ENCODE assay signal across 8 cellular contexts in genomic region chr14:89617471-89618291, GRCh38.
A peak's percentile ranks its signal among the peaks of the same experiment; 100 is the strongest.
DNase-seq lines count a peak whose midpoint lies in the region; ATAC-seq and TF ChIP-seq lines count a peak whose summit lies in the region.

No MANE protein-coding gene starts in this region.

- H3K4me3 ChIP-seq in iPS-18c (ENCODE audit: insufficient read depth, low read depth, low read length) (peak overlapping the region; percentile 69), retinal pigment epithelial cell (ENCODE audit: low read length) (peak overlapping the region; percentile 84)

- ATAC-seq in HG03045 (IDR thresholded peaks at IDR 0.05; ENCODE audit: unreplicated experiment): peak; percentile 31

- peak; percentile 77 for DNase-seq in activated CD8-positive, alpha-beta memory T cell treated with anti-CD3 and anti-CD28 coated beads for 24 hours
- DNase-seq in activated CD8-positive, alpha-beta memory T cell treated with anti-CD3 and anti-CD28 coated beads, Interleukin-2, amount 50 U/mL, for 4 hours: no peak
- peak; percentile 32 for DNase-seq in RPMI7951 (ENCODE audit: low read depth)
- peak; percentile 13 to 22 for DNase-seq in T47D (ENCODE audit: low read depth in 1 of 2, low spot score in 1 of 2)
- no peak for DNase-seq in retinal pigment epithelial cell (ENCODE audit: low read depth)
- no peak for DNase-seq in NCI-H128 (lab: John Stamatoyannopoulos, UW; ENCODE audit: unreplicated experiment)

- no peaks in the 10 kb centered on the region for H3K9me3 ChIP-seq in iPS-18c (ENCODE audit: control insufficient read depth, insufficient read depth, low read length)

- in situ Hi-C loops in T47D (cut with HindIII; ENCODE audit: low pct_unique_long_range_greater_than_20kb, low sequenced_read_pairs): no loop called here

- TF ChIP-seq CTCF in retinal pigment epithelial cell (conservative IDR thresholded peaks at IDR 0.05; ENCODE audit: low read depth, low read length): no peak

Comparison
In these comparisons a context has a peak if more than half of its experiments do, and no peak if none do; other contexts are left out.
1. DNase-seq: peak in activated CD8-positive, alpha-beta memory T cell treated with anti-CD3 and anti-CD28 coated beads for 24 hours (single experiment), RPMI7951 (single experiment) and T47D (2 of 2); none in activated CD8-positive, alpha-beta memory T cell treated with anti-CD3 and anti-CD28 coated beads, Interleukin-2, amount 50 U/mL, for 4 hours (single experiment), retinal pigment epithelial cell (single experiment) and NCI-H128 (single experiment).